In genomic region chr7:70764004-70764691, GRCh38 we compare ENCODE assay signal across 8 cellular contexts.
DNase-seq lines count a peak whose midpoint lies in the region; ATAC-seq and TF ChIP-seq lines count a peak whose summit lies in the region.

No MANE protein-coding gene starts in this region.

- H3K9me3 ChIP-seq in H9 (ENCODE audit: control insufficient read depth, low read depth, low read length) = no peaks in the 10 kb centered on the region
- no peaks in the 10 kb centered on the region for H3K9me3 ChIP-seq in Karpas-422 (ENCODE audit: low read length)
- no peaks in the 10 kb centered on the region for H3K9me3 ChIP-seq in aorta (ENCODE audit: control insufficient read depth, low read length)

- no CpG with 5 or more reads among the region's 16 CpGs for WGBS in H9 (ENCODE audit: extremely low coverage, insufficient read length, low lambda C conversion rate)
- 82 to 86% methylated on average over 16 of the region's 16 CpGs for WGBS in aorta, 2 donors

- H4K91ac ChIP-seq in H9 (ENCODE audit: insufficient read length, low read depth, low read length) = no peak overlapping the region

- H2AFZ ChIP-seq in H9 (ENCODE audit: low read length) (no peak overlapping the region), Karpas-422 (ENCODE audit: low read length) (0 out of 2 replicates have a peak overlapping the region, but pooled peaks have one; percentile 33)

- H3K27me3 ChIP-seq in H9 (ENCODE audit: insufficient read depth, low read length) = no peaks in the 10 kb centered on the region
- no peaks in the 10 kb centered on the region for H3K27me3 ChIP-seq in Karpas-422 (ENCODE audit: low read length)
- no peaks in the 10 kb centered on the region for H3K27me3 ChIP-seq in aorta (ENCODE audit: control insufficient read depth in 1 of 2, insufficient read depth in 2 of 2, low read length in 1 of 2)

- H3K4me1 ChIP-seq in H9 (ENCODE audit: insufficient read depth, low read length) (no peaks in the 10 kb centered on the region), Karpas-422 (ENCODE audit: low read length) (peaks cover 30% of the 10 kb centered on the region), aorta (ENCODE audit: control insufficient read depth in 1 of 2, insufficient read depth in 2 of 2, low read length in 2 of 2) (no peaks in the 10 kb centered on the region)

- H4K5ac ChIP-seq in H9 (ENCODE audit: insufficient read length, low read depth, low read length) = no peak overlapping the region

- H3K27me3 Mint-ChIP-seq in H9 (ENCODE audit: low read depth) = peaks cover 1% of the 10 kb centered on the region
- H3K27me3 Mint-ChIP-seq in natural killer cell treated with Interleukin-12 subunit alpha and Interleukin-12 subunit beta and Interleukin-15 and Interleukin-18, amount 100 ng/mL, for 72 hours = no peaks in the 10 kb centered on the region

- H2BK20ac ChIP-seq in H9 (ENCODE audit: low read depth, low read length, poor library complexity, severe bottlenecking) = no peak overlapping the region

- no peak overlapping the region for H3K4me2 ChIP-seq in H9 (ENCODE audit: insufficient read depth, insufficient read length, low read length)
- peak overlapping the region; percentile 45 for H3K4me2 ChIP-seq in Karpas-422 (ENCODE audit: low read depth, low read length, poor library complexity, severe bottlenecking)

- H3K14ac ChIP-seq in H9 (ENCODE audit: insufficient read depth, low read length) = no peak overlapping the region

- H2BK15ac ChIP-seq in H9 (ENCODE audit: low read depth, low read length) = no peak overlapping the region

- H4K8ac ChIP-seq in H9 (replicated peaks; ENCODE audit: insufficient read length, low read depth, low read length) = no peak overlapping the region

- H2BK12ac ChIP-seq in H9 (ENCODE audit: insufficient read length, low read depth, low read length) = no peak overlapping the region

- no peak overlapping the region for H3T11ph ChIP-seq in H9 (ENCODE audit: low read length)

- H3K36me3 Mint-ChIP-seq in H9 (ENCODE audit: insufficient read depth in 1 of 3, low read depth in 3 of 3) = peaks cover 39 to 85% (median 83%) of the 10 kb centered on the region in 3 experiments; a peak in 6 of 7 replicates
- H3K36me3 Mint-ChIP-seq in natural killer cell treated with Interleukin-12 subunit alpha and Interleukin-12 subunit beta and Interleukin-15 and Interleukin-18, amount 100 ng/mL, for 72 hours = no peaks in the 10 kb centered on the region

- H2BK120ac ChIP-seq in H9 (ENCODE audit: low read depth, low read length, poor library complexity, severe bottlenecking) = no peak overlapping the region

- H3K36me3 ChIP-seq in Karpas-422 (ENCODE audit: insufficient read depth, low read length) (no peaks in the 10 kb centered on the region; the same call in none of the 2 replicates), aorta (ENCODE audit: control insufficient read depth in 1 of 2, insufficient read depth in 2 of 2, low read length in 1 of 2) (peaks cover 0 to 7% of the 10 kb centered on the region in 2 donors)

- H3K18ac ChIP-seq in H9 (ENCODE audit: insufficient read length, low read depth, low read length) = no peak overlapping the region

- H3K27ac Mint-ChIP-seq in H9 = peak overlapping the region; percentile 3 to 89 (median 85); a peak in 5 of 7 replicates
- peak overlapping the region; percentile 60 to 94 for H3K27ac Mint-ChIP-seq in natural killer cell treated with Interleukin-12 subunit alpha and Interleukin-12 subunit beta and Interleukin-15 and Interleukin-18, amount 100 ng/mL, for 72 hours

- no peak overlapping the region for H3K56ac ChIP-seq in H9 (ENCODE audit: insufficient read length, low read depth, low read length)

- no peak for TF ChIP-seq CTCF in H9 (conservative IDR thresholded peaks at IDR 0.05)

- H3K23ac ChIP-seq in H9 (ENCODE audit: insufficient read length, low read depth, low read length) = no peak overlapping the region

- H3K4ac ChIP-seq in H9 (ENCODE audit: low read depth, low read length) = no peak overlapping the region

- DNase-seq in H9 (no peak), Karpas-422 (no peak), SW 1271 (lab: John Stamatoyannopoulos, UW) (no peak), NCI-H2081 treated with DMSO at 0.1 percent for 48 hours (lab: John Stamatoyannopoulos, UW) (no peak), DMS53 (lab: John Stamatoyannopoulos, UW) (no peak), aorta (no peak)
- peak; percentile 69 for DNase-seq in natural killer cell treated with Interleukin-12 subunit alpha and Interleukin-12 subunit beta and Interleukin-15 and Interleukin-18, amount 100 ng/mL, for 72 hours (ENCODE audit: low spot score)

- H3K9me2 ChIP-seq in Karpas-422 (replicated peaks; ENCODE audit: insufficient read depth, low read length) = no peaks in the 10 kb centered on the region

- H2AK5ac ChIP-seq in H9 (ENCODE audit: insufficient read length, low read length) = no peak overlapping the region

- H3K4me3 Mint-ChIP-seq in H9 = no peak overlapping the region
- H3K4me3 Mint-ChIP-seq in natural killer cell treated with Interleukin-12 subunit alpha and Interleukin-12 subunit beta and Interleukin-15 and Interleukin-18, amount 100 ng/mL, for 72 hours = peak overlapping the region; percentile 73

- intact Hi-C loops in aorta (cut with DNase I) = no loop called here

- H3K9ac ChIP-seq in H9 (ENCODE audit: extremely low read depth, insufficient read length, low read length) (no peak overlapping the region), Karpas-422 (ENCODE audit: low read length) (peak overlapping the region; percentile 38)

- H4K20me1 ChIP-seq in H9 (ENCODE audit: control insufficient read depth, insufficient read depth, insufficient read length) (no peaks in the 10 kb centered on the region), Karpas-422 (ENCODE audit: insufficient read depth, low read depth, low read length) (no peaks in the 10 kb centered on the region)

- ATAC-seq in GM18909 (IDR thresholded peaks at IDR 0.05; ENCODE audit: poor library complexity, unreplicated experiment) = peak; percentile 92
- peak; percentile 86 to 96 for ATAC-seq in natural killer cell treated with Interleukin-12 subunit alpha and Interleukin-12 subunit beta and Interleukin-15 and Interleukin-18, amount 100 ng/mL, for 72 hours
- ATAC-seq in aorta (ENCODE audit: low FRiP score) = no peak

- no peaks in the 10 kb centered on the region for H3K9me3 Mint-ChIP-seq in H9
- H3K9me3 Mint-ChIP-seq in natural killer cell treated with Interleukin-12 subunit alpha and Interleukin-12 subunit beta and Interleukin-15 and Interleukin-18, amount 100 ng/mL, for 72 hours = no peaks in the 10 kb centered on the region

- peaks cover 8% of the 10 kb centered on the region for H3K79me1 ChIP-seq in H9 (ENCODE audit: insufficient read depth, low read depth, low read length, poor library complexity, severe bottlenecking)

- no peak overlapping the region; the same call in 1 of the 2 replicates for H3K4me3 ChIP-seq in Karpas-422 (ENCODE audit: low read length)
- no peak overlapping the region for H3K4me3 ChIP-seq in aorta (ENCODE audit: low read length in 2 of 2)

- no peaks in the 10 kb centered on the region for H3K23me2 ChIP-seq in H9 (ENCODE audit: insufficient read length, low read depth, low read length, poor library complexity, severe bottlenecking)

- H3K27ac ChIP-seq in H9 (ENCODE audit: insufficient read length, low read depth, low read length) (no peak overlapping the region), Karpas-422 (ENCODE audit: low read length) (peak overlapping the region; percentile 30), aorta (ENCODE audit: low read depth in 1 of 2, low read length in 2 of 2) (no peak overlapping the region)

- H3K79me2 ChIP-seq in H9 (ENCODE audit: insufficient read depth, low read length) (peaks cover 9% of the 10 kb centered on the region; the same call in 1 of the 2 replicates), Karpas-422 (ENCODE audit: low read length) (peaks cover 31% of the 10 kb centered on the region)

- H2BK5ac ChIP-seq in H9 (ENCODE audit: insufficient read length, low read length) = no peak overlapping the region

- H3K4me1 Mint-ChIP-seq in H9 = peaks cover 42 to 57% of the 10 kb centered on the region in 2 experiments
- peaks cover 27 to 47% of the 10 kb centered on the region in 2 donors for H3K4me1 Mint-ChIP-seq in natural killer cell treated with Interleukin-12 subunit alpha and Interleukin-12 subunit beta and Interleukin-15 and Interleukin-18, amount 100 ng/mL, for 72 hours (ENCODE audit: low read depth in 2 of 2)
